18 cellular contexts compared by ENCODE assay signal in the genomic region with DNA sequence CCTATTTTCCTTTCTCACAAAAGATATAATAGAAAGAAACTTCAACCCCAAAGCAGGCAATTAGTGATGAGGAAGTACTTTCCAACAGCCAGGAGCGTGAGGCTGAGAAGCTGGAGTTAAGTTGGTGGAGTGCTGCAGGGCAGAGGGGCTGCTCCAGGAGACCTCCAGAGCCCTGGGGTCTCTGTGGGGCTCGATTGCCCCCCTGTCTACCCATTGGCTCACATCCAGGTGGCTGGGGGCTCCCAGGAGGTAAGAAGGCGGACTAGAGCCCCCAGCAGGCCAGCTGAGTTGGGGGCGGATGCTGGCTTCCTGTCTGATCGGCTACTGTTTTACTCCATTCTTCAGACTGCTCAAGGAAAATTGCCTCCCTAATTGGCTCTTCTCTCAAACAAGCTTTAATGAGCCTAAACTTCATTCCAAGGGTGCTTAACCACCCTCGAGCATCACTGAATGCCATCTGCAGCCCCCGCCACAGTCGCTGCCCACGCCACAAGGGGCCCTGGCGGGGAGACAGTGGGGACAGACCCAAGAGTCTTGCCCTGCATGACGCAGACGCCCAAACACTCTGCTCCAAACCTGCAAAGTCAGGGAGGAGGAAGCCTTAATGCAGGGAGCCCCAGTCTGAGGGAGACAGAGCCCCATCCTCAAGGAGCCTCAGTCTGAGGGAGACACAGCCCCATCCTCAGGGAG.
DNase-seq lines count a peak whose midpoint lies in the region; ATAC-seq and TF ChIP-seq lines count a peak whose summit lies in the region.
"Had no signal": no experiment of that assay in that cellular context is flagged by ENCODE, and none has a peak within 500 bp of the region (broad histone marks: within the 10 kb centered on the region; RNA-seq: fewer than 3 reads in every experiment).

No MANE protein-coding gene starts in this region.

- peaks cover 47% of the 10 kb centered on the region for H3K4me1 Mint-ChIP-seq in stimulated activated naive CD8-positive, alpha-beta T cell treated with anti-CD3 and anti-CD28 coated beads, Interleukin-15, amount 100 ng/mL, for 72 hours

- peak overlapping the region; percentile 31 to 61 for H3K27ac Mint-ChIP-seq in stimulated activated naive CD8-positive, alpha-beta T cell treated with anti-CD3 and anti-CD28 coated beads, Interleukin-15, amount 100 ng/mL, for 72 hours
- H3K27ac Mint-ChIP-seq: nephron; stimulated activated effector memory CD8-positive, alpha-beta T cell treated with anti-CD3 and anti-CD28 coated beads, Interleukin-12 subunit alpha, Interleukin-12 subunit beta, amount 100 ng/mL, for 72 hours had no signal

- peak; percentile 44 for ATAC-seq in stimulated activated naive CD8-positive, alpha-beta T cell treated with anti-CD3 and anti-CD28 coated beads, Interleukin-15, amount 100 ng/mL, for 72 hours
- ATAC-seq in heart right ventricle: no peak
- ATAC-seq in left lung: no peak
- ATAC-seq: lower lobe of right lung; stimulated activated effector memory CD8-positive, alpha-beta T cell treated with anti-CD3 and anti-CD28 coated beads, Interleukin-12 subunit alpha, Interleukin-12 subunit beta, amount 100 ng/mL, for 72 hours had no signal

- peaks cover 0 to 24% (median 5%) of the 10 kb centered on the region in 7 donors for H3K27me3 ChIP-seq in heart right ventricle
- H3K27me3 ChIP-seq in left lung: peaks cover 4 to 65% of the 10 kb centered on the region in 2 donors
- H3K27me3 ChIP-seq: colonic mucosa, right atrium auricular region had no signal

- H3K4me3 ChIP-seq in heart right ventricle (no peak overlapping the region), left lung (no peak overlapping the region)
- H3K4me3 ChIP-seq: colonic mucosa, lower lobe of right lung, right atrium auricular region had no signal

- H3K36me3 ChIP-seq in heart right ventricle (no peaks in the 10 kb centered on the region), left lung (no peaks in the 10 kb centered on the region)
- H3K36me3 ChIP-seq: colonic mucosa, lower lobe of right lung, right atrium auricular region had no signal

- H3K9me3 Mint-ChIP-seq in stimulated activated naive CD8-positive, alpha-beta T cell treated with anti-CD3 and anti-CD28 coated beads, Interleukin-15, amount 100 ng/mL, for 72 hours: no peaks in the 10 kb centered on the region
- H3K9me3 Mint-ChIP-seq: nephron; stimulated activated effector memory CD8-positive, alpha-beta T cell treated with anti-CD3 and anti-CD28 coated beads, Interleukin-12 subunit alpha, Interleukin-12 subunit beta, amount 100 ng/mL, for 72 hours had no signal

- H3K27ac ChIP-seq in heart right ventricle: no peak overlapping the region
- H3K27ac ChIP-seq in left lung: no peak overlapping the region
- H3K27ac ChIP-seq: colonic mucosa, lower lobe of right lung, right atrium auricular region had no signal

- no peak for TF ChIP-seq CTCF in heart right ventricle (IDR thresholded peaks at IDR 0.05)
- TF ChIP-seq CTCF in left lung (IDR thresholded peaks at IDR 0.05): no peak

- H3K4me1 ChIP-seq in heart right ventricle (peaks cover 0 to 9% (median 0%) of the 10 kb centered on the region in 9 donors), left lung (no peaks in the 10 kb centered on the region)
- H3K4me1 ChIP-seq: colonic mucosa, lower lobe of right lung, right atrium auricular region had no signal

- intact Hi-C loops in heart right ventricle (cut with DNase I) (no loop called here), left lung (cut with DNase I) (no loop called here)

- peaks cover 24% of the 10 kb centered on the region for H3K27me3 Mint-ChIP-seq in stimulated activated naive CD8-positive, alpha-beta T cell treated with anti-CD3 and anti-CD28 coated beads, Interleukin-15, amount 100 ng/mL, for 72 hours

- peak; percentile 18 for DNase-seq in stimulated activated CD4-positive, alpha-beta T cell treated with anti-CD3 and anti-CD28 coated beads, Interleukin-15, amount 100 ng/mL, for 24 hours
- no peak for DNase-seq in stimulated activated CD4-positive, alpha-beta T cell treated with anti-CD3 and anti-CD28 coated beads, Interleukin-4, amount 100 ng/mL, for 24 hours
- DNase-seq in NCI-H82 treated with DMSO at 0.1 percent for 48 hours (lab: John Stamatoyannopoulos, UW; ENCODE audit: unreplicated experiment) (peak; percentile 49), astrocyte of the hippocampus (ENCODE audit: low read depth, low spot score) (peak; percentile 42), AG20443 (ENCODE audit: low spot score) (no peak), heart right ventricle (no peak), left lung (no peak)
- DNase-seq in stimulated activated naive CD8-positive, alpha-beta T cell treated with anti-CD3 and anti-CD28 coated beads, Interleukin-15, amount 100 ng/mL, for 72 hours: no peak
- DNase-seq: activated CD4-positive, alpha-beta T cell treated with anti-CD3 and anti-CD28 coated beads for 1 hour; colonic mucosa; DMS153; foreskin melanocyte; lower lobe of right lung; stimulated activated CD4-positive, alpha-beta T cell treated with anti-CD3 and anti-CD28 coated beads, Interleukin-4, amount 100 ng/mL, for 4 hours; T-helper 1 cell had no signal

- 62 to 63% methylated on average over 12 of the region's 12 CpGs for WGBS in heart right ventricle, 2 donors

- H3K9me3 ChIP-seq in heart right ventricle: no peaks in the 10 kb centered on the region
- H3K9me3 ChIP-seq in left lung: no peaks in the 10 kb centered on the region
- H3K9me3 ChIP-seq: colonic mucosa, lower lobe of right lung, right atrium auricular region had no signal

- peak overlapping the region; percentile 45 to 50 for H3K4me3 Mint-ChIP-seq in stimulated activated naive CD8-positive, alpha-beta T cell treated with anti-CD3 and anti-CD28 coated beads, Interleukin-15, amount 100 ng/mL, for 72 hours
- H3K4me3 Mint-ChIP-seq: nephron; stimulated activated effector memory CD8-positive, alpha-beta T cell treated with anti-CD3 and anti-CD28 coated beads, Interleukin-12 subunit alpha, Interleukin-12 subunit beta, amount 100 ng/mL, for 72 hours had no signal

Comparison
In these comparisons a context has a peak if more than half of its experiments do, and no peak if none do; other contexts are left out.
1. DNase-seq: peak in stimulated activated CD4-positive, alpha-beta T cell treated with anti-CD3 and anti-CD28 coated beads, Interleukin-15, amount 100 ng/mL, for 24 hours (single experiment), NCI-H82 treated with DMSO at 0.1 percent for 48 hours (single experiment) and astrocyte of the hippocampus (single experiment); none in stimulated activated CD4-positive, alpha-beta T cell treated with anti-CD3 and anti-CD28 coated beads, Interleukin-4, amount 100 ng/mL, for 24 hours (single experiment), stimulated activated naive CD8-positive, alpha-beta T cell treated with anti-CD3 and anti-CD28 coated beads, Interleukin-15, amount 100 ng/mL, for 72 hours (0 of 2), AG20443 (single experiment), heart right ventricle (0 of 2) and left lung (0 of 2).